10 cellular contexts compared by ENCODE assay signal in genomic region chr16:15899538-15900100, GRCh38. TPM values are rescaled to one million over a fixed set of nuclear protein-coding genes. Genes with fewer than 3 reads are reported as not detected.
DNase-seq lines count a peak whose midpoint lies in the region; ATAC-seq, FAIRE-seq and TF ChIP-seq lines count a peak whose summit lies in the region.
"Had no signal": no experiment of that assay in that cellular context is flagged by ENCODE, and none has a peak within 500 bp of the region (broad histone marks: within the 10 kb centered on the region; RNA-seq: fewer than 3 reads in every experiment).

No MANE protein-coding gene starts in this region.

- TF ChIP-seq CTCF in left lung (IDR thresholded peaks at IDR 0.05): no peak

- H3K27me3 Mint-ChIP-seq in activated T-cell treated with anti-CD3 and anti-CD28 coated beads, Interleukin-2, amount 50 U/mL, for 4 hours (ENCODE audit: low read depth): no peaks in the 10 kb centered on the region
- H3K27me3 Mint-ChIP-seq: stimulated activated naive CD8-positive, alpha-beta T cell treated with anti-CD3 and anti-CD28 coated beads, Interleukin-15, Interleukin-2, amounts not matched to agents 100 ng/mL and 50 ng/mL, for 24 hours had no signal

- H3K9me3 ChIP-seq in left lung: no peaks in the 10 kb centered on the region

- H3K36me3 Mint-ChIP-seq in activated T-cell treated with anti-CD3 and anti-CD28 coated beads, Interleukin-2, amount 50 U/mL, for 4 hours (ENCODE audit: insufficient read depth): no peaks in the 10 kb centered on the region

- peaks cover 6 to 14% of the 10 kb centered on the region in 2 donors for H3K4me1 ChIP-seq in left lung

- H3K4me3 Mint-ChIP-seq in activated T-cell treated with anti-CD3 and anti-CD28 coated beads, Interleukin-2, amount 50 U/mL, for 4 hours: no peak overlapping the region
- H3K4me3 Mint-ChIP-seq: stimulated activated naive CD8-positive, alpha-beta T cell treated with anti-CD3 and anti-CD28 coated beads, Interleukin-15, Interleukin-2, amounts not matched to agents 100 ng/mL and 50 ng/mL, for 24 hours had no signal

- FAIRE-seq in GM18507 (lab: Jason Lieb, UNC): peak; percentile 77

- H3K27ac ChIP-seq in left lung: peak overlapping the region; percentile 39 to 41

- ATAC-seq in activated T-cell treated with anti-CD3 and anti-CD28 coated beads, Interleukin-2, amount 50 U/mL, for 4 hours: peak; percentile 58 to 65
- ATAC-seq in left lung (peak; percentile 94), GM19324 (IDR thresholded peaks at IDR 0.05; ENCODE audit: low FRiP score, unreplicated experiment) (no peak)

- no peaks in the 10 kb centered on the region for H3K27me3 ChIP-seq in left lung

- H3K9me3 Mint-ChIP-seq in activated T-cell treated with anti-CD3 and anti-CD28 coated beads, Interleukin-2, amount 50 U/mL, for 4 hours: no peaks in the 10 kb centered on the region
- H3K9me3 Mint-ChIP-seq: stimulated activated naive CD8-positive, alpha-beta T cell treated with anti-CD3 and anti-CD28 coated beads, Interleukin-15, Interleukin-2, amounts not matched to agents 100 ng/mL and 50 ng/mL, for 24 hours had no signal

- peak; percentile 42 for DNase-seq in 8988T
- no peak for DNase-seq in GM18507 (ENCODE audit: extremely low spot score, insufficient read length, low read depth)
- DNase-seq in HPDE6-E6E7 (ENCODE audit: extremely low spot score): peak; percentile 99
- DNase-seq in activated T-cell treated with anti-CD3 and anti-CD28 coated beads, Interleukin-2, amount 50 U/mL, for 4 hours: no peak
- DNase-seq in left lung: peak in 1 of 2 donors; percentile 64
- DNase-seq in NCI-H1048 (lab: John Stamatoyannopoulos, UW): no peak
- DNase-seq in foreskin melanocyte: no peak

- H3K4me3 ChIP-seq in left lung: no peak overlapping the region

- peaks cover 13% of the 10 kb centered on the region for H3K4me1 Mint-ChIP-seq in activated T-cell treated with anti-CD3 and anti-CD28 coated beads, Interleukin-2, amount 50 U/mL, for 4 hours (ENCODE audit: low read depth)

- intact Hi-C loops in left lung (cut with DNase I): no loop called here

- H3K36me3 ChIP-seq in left lung: no peaks in the 10 kb centered on the region

RNA-seq across cellular contexts. Expression of gene CEP20, which starts 11.2 kb away (rescaled TPM):
- 10 to 100 TPM; 41.6 to 50.2 (median 44.6) TPM for total RNA-seq in activated T-cell treated with anti-CD3 and anti-CD28 coated beads, Interleukin-2, amount 50 U/mL, for 4 hours
- total RNA-seq in left lung: 10 to 100 TPM; 22.7 to 26.2 TPM

RNA-seq across cellular contexts. Expression of gene MYH11, which starts 42.8 kb away (rescaled TPM):
- total RNA-seq in activated T-cell treated with anti-CD3 and anti-CD28 coated beads, Interleukin-2, amount 50 U/mL, for 4 hours: under 1 TPM; 0.33 to 0.55 (median 0.33) TPM
- total RNA-seq in left lung: 10 to 100 TPM; 47.3 to 94.8 TPM
- total RNA-seq: dermis microvascular lymphatic vessel endothelial cell had no signal

RNA-seq across cellular contexts. Expression of gene ABCC1, which starts 49.8 kb away (rescaled TPM):
- 10 to 100 TPM; 53.3 to 59.5 (median 54.3) TPM for total RNA-seq in activated T-cell treated with anti-CD3 and anti-CD28 coated beads, Interleukin-2, amount 50 U/mL, for 4 hours
- 10 to 100 TPM; 33.3 to 44.6 TPM for total RNA-seq in left lung

Comparison
In these comparisons a context has a peak if more than half of its experiments do, and no peak if none do; other contexts are left out.
1. DNase-seq: peak in 8988T (single experiment) and HPDE6-E6E7 (single experiment); none in GM18507 (single experiment), activated T-cell treated with anti-CD3 and anti-CD28 coated beads, Interleukin-2, amount 50 U/mL, for 4 hours (single experiment), NCI-H1048 (single experiment) and foreskin melanocyte (single experiment).
2. RNA of gene MYH11, which starts 42.8 kb away (total RNA-seq): 47.3 to 94.8 TPM in left lung; 0.33 to 0.55 TPM in activated T-cell treated with anti-CD3 and anti-CD28 coated beads, Interleukin-2, amount 50 U/mL, for 4 hours; every median in the first group is over 10 times any median in the second.